Comparison of ENCODE assay signal across 8 cellular contexts in the genomic region with DNA sequence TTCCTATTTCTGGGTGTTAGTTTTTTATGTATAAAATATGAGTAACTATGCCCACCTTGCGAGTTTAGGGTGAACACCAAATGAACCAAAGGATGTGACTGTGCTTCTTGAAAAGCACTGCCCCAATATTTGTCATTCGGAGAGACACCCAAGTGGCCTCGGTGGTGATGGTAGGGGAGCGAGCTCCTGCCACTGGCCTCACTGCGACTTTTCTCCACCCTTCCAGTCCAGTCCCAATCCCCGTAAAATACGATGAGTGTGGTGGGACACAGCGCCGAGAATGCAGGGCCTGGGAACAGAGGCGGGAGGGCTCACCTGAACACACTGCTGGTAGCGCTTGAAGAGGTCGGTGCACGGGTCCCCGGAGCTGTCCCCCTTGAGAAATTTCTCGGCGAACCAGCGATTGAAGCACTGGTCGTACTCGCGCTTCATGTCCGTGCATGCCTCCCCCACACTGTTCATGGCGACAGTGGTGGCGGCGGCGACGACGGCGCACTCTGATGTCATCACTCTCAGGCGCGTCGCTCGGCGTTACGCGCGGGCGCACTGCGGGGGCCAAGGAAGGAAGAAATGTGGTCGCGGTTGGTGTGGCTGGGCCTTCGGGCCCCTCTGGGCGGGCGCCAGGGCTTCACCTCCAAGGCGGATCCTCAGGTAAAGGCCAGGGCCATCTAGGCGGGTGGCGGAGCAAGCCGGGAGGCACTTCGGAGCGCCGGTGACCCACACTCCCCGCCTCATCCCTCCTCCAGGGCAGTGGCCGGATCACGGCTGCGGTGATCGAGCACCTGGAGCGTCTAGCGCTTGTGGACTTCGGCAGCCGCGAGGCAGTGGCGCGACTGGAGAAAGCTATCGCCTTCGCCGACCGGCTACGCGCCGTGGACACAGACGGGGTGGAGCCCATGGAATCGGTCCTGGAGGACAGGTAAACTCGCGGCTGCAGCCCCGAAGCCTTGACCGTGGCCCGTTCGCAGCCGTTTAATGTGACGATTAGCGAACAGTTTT. TPM values are rescaled to one million over a fixed set of nuclear protein-coding genes. Genes with fewer than 3 reads are reported as not detected.
DNase-seq lines count a peak whose midpoint lies in the region; ATAC-seq and TF ChIP-seq lines count a peak whose summit lies in the region.

Gene GATC, plus strand, starts transcription at position 534 of the 999 bp plus-strand sequence. Its CDS starts 37 bp downstream, at position 571.
Gene TRIAP1, minus strand, starts transcription at position 474 of the 999 bp plus-strand sequence. Its CDS starts 12 bp downstream, at position 462.

- peak; percentile 91 for DNase-seq in Ammon's horn (ENCODE audit: low spot score)
- DNase-seq in NCI-H446 treated with DMSO at 0.1 percent for 48 hours (lab: John Stamatoyannopoulos, UW): peak; percentile 31
- peak; percentile 77 to 86 for DNase-seq in activated CD4-positive, alpha-beta T cell treated with anti-CD3 and anti-CD28 coated beads for 4 hours
- DNase-seq in choroid plexus epithelial cell (ENCODE audit: low read depth): peak; percentile 65
- DNase-seq in left colon: peak; percentile 79 to 91
- DNase-seq in stimulated activated CD4-positive, alpha-beta T cell treated with anti-CD3 and anti-CD28 coated beads, Interleukin-1b, Interleukin-23, amount 100 ng/mL, for 48 hours: peak; percentile 88

- intact Hi-C loops in left colon (cut with DNase I, micrococcal nuclease): no loop called here

- ATAC-seq in GM19043 (IDR thresholded peaks at IDR 0.05; ENCODE audit: low read depth, unreplicated experiment) (peak; percentile 86), HG03342 (IDR thresholded peaks at IDR 0.05; ENCODE audit: unreplicated experiment) (peak; percentile 87), left colon (peak; percentile 96)

- H3K4me3 ChIP-seq in choroid plexus epithelial cell (ENCODE audit: low read depth, low read length): peak within 1 kb of the TSS; percentile 98

- TF ChIP-seq CTCF in choroid plexus epithelial cell (conservative IDR thresholded peaks at IDR 0.05; ENCODE audit: low read depth, low read length): no peak

RNA-seq across cellular contexts. Expression of gene GATC, which starts in this region (rescaled TPM):
- 10 to 100 TPM; 18.9 to 32.7 TPM for total RNA-seq in left colon

RNA-seq across cellular contexts. Expression of gene TRIAP1, which starts in this region (rescaled TPM):
- 10 to 100 TPM; 14.1 to 20.1 TPM for total RNA-seq in left colon

Comparison
In these comparisons a context has a peak if more than half of its experiments do, and no peak if none do; other contexts are left out.
1. Peak in every context shown above with its lines: DNase-seq, ATAC-seq and H3K4me3 ChIP-seq.
2. DNase-seq: peak in every context shown above with its lines; median percentile 91 in Ammon's horn; 88 in stimulated activated CD4-positive, alpha-beta T cell treated with anti-CD3 and anti-CD28 coated beads, Interleukin-1b, Interleukin-23, amount 100 ng/mL, for 48 hours; 85 in left colon; 82 in activated CD4-positive, alpha-beta T cell treated with anti-CD3 and anti-CD28 coated beads for 4 hours; 65 in choroid plexus epithelial cell; 31 in NCI-H446 treated with DMSO at 0.1 percent for 48 hours.